8 cellular contexts compared by ENCODE assay signal in genomic region chr7:106599343-106599698, GRCh38.
DNase-seq lines count a peak whose midpoint lies in the region; ATAC-seq and TF ChIP-seq lines count a peak whose summit lies in the region.

No MANE protein-coding gene starts in this region.

- TF ChIP-seq CTCF in Caco-2 (IDR thresholded peaks at IDR 0.05; ENCODE audit: insufficient read depth in 1 of 2, low read depth in 1 of 2, low read length in 1 of 2, severe bottlenecking in 1 of 2, unreplicated experiment in 1 of 2) (no peak), RWPE2 (IDR thresholded peaks at IDR 0.05; ENCODE audit: poor library complexity, severe bottlenecking) (no peak), mucosa of descending colon (IDR thresholded peaks at IDR 0.05) (no peak)

- H3K27ac Mint-ChIP-seq in Caco-2 (ENCODE audit: unreplicated experiment), result no peak overlapping the region
- H3K27ac Mint-ChIP-seq in activated T-cell treated with anti-CD3 and anti-CD28 coated beads, Interleukin-2, amount 50 U/mL, for 24 hours, result no peak overlapping the region
- no peak overlapping the region for H3K27ac Mint-ChIP-seq in CD8-positive, alpha-beta memory T cell

- H3K9me3 ChIP-seq in Caco-2 (no peaks in the 10 kb centered on the region), RWPE2 (ENCODE audit: severe bottlenecking) (no peaks in the 10 kb centered on the region), mucosa of descending colon (no peaks in the 10 kb centered on the region)
- H3K9me3 ChIP-seq in CD8-positive, alpha-beta memory T cell (ENCODE audit: low read length), result no peaks in the 10 kb centered on the region

- ATAC-seq in RWPE2 (ENCODE audit: low read depth), result peak; percentile 84
- peak; percentile 89 for ATAC-seq in mucosa of descending colon

- H3K4me3 Mint-ChIP-seq in Caco-2 (ENCODE audit: unreplicated experiment), result no peak overlapping the region
- no peak overlapping the region for H3K4me3 Mint-ChIP-seq in activated T-cell treated with anti-CD3 and anti-CD28 coated beads, Interleukin-2, amount 50 U/mL, for 24 hours
- no peak overlapping the region for H3K4me3 Mint-ChIP-seq in CD8-positive, alpha-beta memory T cell

- CTCF ChIA-PET in Caco-2 (lab: Charles Lee), result interaction anchor here (0.8 kb wide), 1 partner anchor 57 kb away, joined by 4 read pairs; no protein-coding TSS in a partner anchor
- CTCF ChIA-PET in CD8-positive, alpha-beta memory T cell (lab: Charles Lee), result interaction anchor here (0.7 to 1.2 kb wide), 2 partner anchors 61 to 422 kb away, joined by 3 to 4 read pairs; partner anchors contain the start of gene CCDC71L

- no TSS peak for BruUV-seq in Caco-2 (replicated peaks; lab: Mats Ljungman, UMichigan)

- no peaks in the 10 kb centered on the region for H3K4me1 Mint-ChIP-seq in Caco-2 (ENCODE audit: low read depth, unreplicated experiment)
- H3K4me1 Mint-ChIP-seq in activated T-cell treated with anti-CD3 and anti-CD28 coated beads, Interleukin-2, amount 50 U/mL, for 24 hours (ENCODE audit: low read depth), result peaks cover 10% of the 10 kb centered on the region
- peaks cover 5 to 8% (median 6%) of the 10 kb centered on the region in 3 donors for H3K4me1 Mint-ChIP-seq in CD8-positive, alpha-beta memory T cell

- DNase-seq in Caco-2 (peak; percentile 13 to 38), NCI-H146 (lab: John Stamatoyannopoulos, UW) (peak; percentile 99), RWPE2 (ENCODE audit: low spot score) (no peak), mucosa of descending colon (no peak), iPS-NIHi11 (ENCODE audit: low spot score) (no peak), cerebellar nuclear complex (lab: John Stamatoyannopoulos, UW) (no peak)
- no peak for DNase-seq in activated T-cell treated with anti-CD3 and anti-CD28 coated beads, Interleukin-2, amount 50 U/mL, for 24 hours
- DNase-seq in CD8-positive, alpha-beta memory T cell, result no peak

- no peaks in the 10 kb centered on the region for H3K27me3 ChIP-seq in Caco-2 (replicated peaks; ENCODE audit: control insufficient read depth, insufficient read depth, low read length)
- H3K27me3 ChIP-seq in RWPE2 (ENCODE audit: insufficient read depth, poor library complexity, severe bottlenecking), result no peaks in the 10 kb centered on the region
- H3K27me3 ChIP-seq in CD8-positive, alpha-beta memory T cell (ENCODE audit: insufficient read depth, low read length, poor library complexity, severe bottlenecking), result no peaks in the 10 kb centered on the region

- H3K4me3 ChIP-seq in Caco-2 (ENCODE audit: low read depth, low read length) (no peak overlapping the region), RWPE2 (ENCODE audit: severe bottlenecking) (no peak overlapping the region), mucosa of descending colon (no peak overlapping the region)
- H3K4me3 ChIP-seq in CD8-positive, alpha-beta memory T cell (ENCODE audit: low read length), result no peak overlapping the region

- intact Hi-C loops in Caco-2 (cut with micrococcal nuclease; ENCODE audit: unreplicated experiment) (no loop called here), mucosa of descending colon (cut with DNase I, micrococcal nuclease) (no loop called here)

- POLR2A ChIA-PET in Caco-2 (lab: Charles Lee), result no interaction called here
- POLR2A ChIA-PET in CD8-positive, alpha-beta memory T cell (lab: Charles Lee), result interaction anchor here (1.1 kb wide), 1 partner anchor 62 kb away, joined by 5 read pairs; the partner anchor contains the start of gene CCDC71L

- H3K4me1 ChIP-seq in Caco-2, result peaks cover 10% of the 10 kb centered on the region
- peaks cover 10% of the 10 kb centered on the region for H3K4me1 ChIP-seq in RWPE2 (ENCODE audit: insufficient read depth, poor library complexity, severe bottlenecking)
- H3K4me1 ChIP-seq in mucosa of descending colon (ENCODE audit: low read depth), result peaks cover 6% of the 10 kb centered on the region
- H3K4me1 ChIP-seq in CD8-positive, alpha-beta memory T cell (ENCODE audit: insufficient read depth, low read length), result peaks cover 13% of the 10 kb centered on the region

- H3K27me3 Mint-ChIP-seq in Caco-2 (ENCODE audit: insufficient read depth, unreplicated experiment), result peaks cover 4% of the 10 kb centered on the region
- H3K27me3 Mint-ChIP-seq in activated T-cell treated with anti-CD3 and anti-CD28 coated beads, Interleukin-2, amount 50 U/mL, for 24 hours, result no peaks in the 10 kb centered on the region
- H3K27me3 Mint-ChIP-seq in CD8-positive, alpha-beta memory T cell, result peaks cover 4 to 8% of the 10 kb centered on the region in 2 donors

- no peaks in the 10 kb centered on the region for H3K9me3 Mint-ChIP-seq in Caco-2 (ENCODE audit: unreplicated experiment)
- H3K9me3 Mint-ChIP-seq in activated T-cell treated with anti-CD3 and anti-CD28 coated beads, Interleukin-2, amount 50 U/mL, for 24 hours, result no peaks in the 10 kb centered on the region
- no peaks in the 10 kb centered on the region for H3K9me3 Mint-ChIP-seq in CD8-positive, alpha-beta memory T cell

- peak overlapping the region; percentile 34 for H3K27ac ChIP-seq in RWPE2 (ENCODE audit: poor library complexity, severe bottlenecking)
- no peak overlapping the region for H3K27ac ChIP-seq in CD8-positive, alpha-beta memory T cell (ENCODE audit: low read depth, low read length)

- no peaks in the 10 kb centered on the region for H3K36me3 ChIP-seq in Caco-2 (ENCODE audit: control insufficient read depth, insufficient read depth, low read length)
- H3K36me3 ChIP-seq in RWPE2 (ENCODE audit: low read depth), result no peaks in the 10 kb centered on the region
- H3K36me3 ChIP-seq in mucosa of descending colon (ENCODE audit: low read depth), result no peaks in the 10 kb centered on the region
- no peaks in the 10 kb centered on the region for H3K36me3 ChIP-seq in CD8-positive, alpha-beta memory T cell (ENCODE audit: insufficient read depth, low read length)

- no peaks in the 10 kb centered on the region for H3K36me3 Mint-ChIP-seq in Caco-2 (ENCODE audit: insufficient read depth, unreplicated experiment)
- H3K36me3 Mint-ChIP-seq in activated T-cell treated with anti-CD3 and anti-CD28 coated beads, Interleukin-2, amount 50 U/mL, for 24 hours (ENCODE audit: low read depth), result no peaks in the 10 kb centered on the region
- H3K36me3 Mint-ChIP-seq in CD8-positive, alpha-beta memory T cell, result no peaks in the 10 kb centered on the region

Comparison
In these comparisons a context has a peak if more than half of its experiments do, and no peak if none do; other contexts are left out.
1. DNase-seq: peak in Caco-2 (2 of 2) and NCI-H146 (single experiment); none in RWPE2 (single experiment), mucosa of descending colon (0 of 3), activated T-cell treated with anti-CD3 and anti-CD28 coated beads, Interleukin-2, amount 50 U/mL, for 24 hours (single experiment), iPS-NIHi11 (single experiment), cerebellar nuclear complex (0 of 2) and CD8-positive, alpha-beta memory T cell (0 of 5).